In genomic region chr11:68457898-68458249, GRCh38 we compare ENCODE assay signal across 17 cellular contexts. TPM values are rescaled to one million over a fixed set of nuclear protein-coding genes. Genes with fewer than 3 reads are reported as not detected.
DNase-seq lines count a peak whose midpoint lies in the region; ATAC-seq and TF ChIP-seq lines count a peak whose summit lies in the region.
"Had no signal": no experiment of that assay in that cellular context is flagged by ENCODE, and none has a peak within 500 bp of the region (broad histone marks: within the 10 kb centered on the region; RNA-seq: fewer than 3 reads in every experiment).

No MANE protein-coding gene starts in this region.

- POLR2A ChIA-PET in CD4-positive, alpha-beta memory T cell (lab: Charles Lee; ENCODE audit: partially characterized antibody) = no interaction called here

- H3K9ac ChIP-seq in OCI-LY3 (ENCODE audit: low read length) (no peak overlapping the region), neuronal stem cell (ENCODE audit: low read depth, low read length, poor library complexity) (no peak overlapping the region)
- H3K9ac ChIP-seq: SK-N-SH had no signal

- H3K4me1 Mint-ChIP-seq in CD4-positive, alpha-beta memory T cell = peaks cover 9 to 24% (median 14%) of the 10 kb centered on the region in 4 donors
- peaks cover 11% of the 10 kb centered on the region for H3K4me1 Mint-ChIP-seq in activated T-helper 2 cell treated with anti-CD3 and anti-CD28 coated beads, Interferon-gamma antibody, Interleukin-2, Interleukin-4, amounts not matched to agents 10 μg/mL and 5 μg/mL and 100 μg/mL, durations not matched to agents 14 hours and 24 hours and 36 hours (ENCODE audit: low read depth)

- TF ChIP-seq POLR2A in uterus (IDR thresholded peaks at IDR 0.05) = no peak

- no peak overlapping the region for H3K18ac ChIP-seq in neuronal stem cell (ENCODE audit: low read length)

- TF ChIP-seq CTCF in OCI-LY3 (IDR thresholded peaks at IDR 0.05; ENCODE audit: low read depth, low read length) (no peak), uterus (IDR thresholded peaks at IDR 0.05) (no peak)

- H3K36me3 ChIP-seq in CD4-positive, alpha-beta memory T cell (ENCODE audit: insufficient read depth, low read length) = no peaks in the 10 kb centered on the region
- H3K36me3 ChIP-seq in OCI-LY3 (replicated peaks; ENCODE audit: low read depth, low read length) (peaks cover 5% of the 10 kb centered on the region), neuronal stem cell (replicated peaks in 1 of 2; ENCODE audit: control insufficient read depth in 2 of 2, insufficient read depth in 2 of 2, low read length in 2 of 2) (peaks cover 0 to 12% of the 10 kb centered on the region in 2 donors), uterus (no peaks in the 10 kb centered on the region), HAP-1 (replicated peaks) (peaks cover 4% of the 10 kb centered on the region; the same call in 1 of the 2 replicates)

- H3K4me1 ChIP-seq in CD4-positive, alpha-beta memory T cell (ENCODE audit: insufficient read depth, low read length) = peaks cover 21% of the 10 kb centered on the region
- H3K4me1 ChIP-seq in OCI-LY3 (ENCODE audit: low read length) (peaks cover 21% of the 10 kb centered on the region), neuronal stem cell (ENCODE audit: control insufficient read depth in 2 of 2, insufficient read depth in 1 of 2, low read depth in 1 of 2, low read length in 2 of 2) (peaks cover 7 to 13% of the 10 kb centered on the region in 2 donors), uterus (peaks cover 4 to 9% of the 10 kb centered on the region in 2 donors), HAP-1 (peaks cover 9% of the 10 kb centered on the region)

- no peak for DNase-seq in CD4-positive, alpha-beta memory T cell
- DNase-seq in left lobe of liver (ENCODE audit: low spot score) (peak; percentile 42), neuronal stem cell (ENCODE audit: low spot score) (no peak), uterus (no peak), hypothalamus (lab: John Stamatoyannopoulos, UW) (no peak), HAP-1 (ENCODE audit: low spot score in 2 of 2) (no peak)
- DNase-seq in activated T-helper 2 cell treated with anti-CD3 and anti-CD28 coated beads, Interferon-gamma antibody, Interleukin-2, Interleukin-4, amounts not matched to agents 10 μg/mL and 5 μg/mL and 100 μg/mL, durations not matched to agents 14 hours and 24 hours and 36 hours (ENCODE audit: low spot score) = no peak
- DNase-seq: activated CD4-positive, alpha-beta T cell treated with anti-CD3 and anti-CD28 coated beads for 48 hours; activated CD8-positive, alpha-beta memory T cell treated with anti-CD3 and anti-CD28 coated beads, Interleukin-2, amount 10 ng/mL, durations not matched to agents 7 days and 5 days; H9; IMR-90; NCI-H1417; NCI-H526 treated with DMSO at 0.1 percent for 48 hours; right cardiac atrium; SK-N-SH; stimulated activated CD8-positive, alpha-beta memory T cell treated with anti-CD3 and anti-CD28 coated beads, Interleukin-4, amount 100 ng/mL, for 48 hours had no signal

- no peaks in the 10 kb centered on the region for H3K9me3 ChIP-seq in CD4-positive, alpha-beta memory T cell (ENCODE audit: control insufficient read depth in 1 of 2, low read length in 2 of 2)
- H3K9me3 ChIP-seq in OCI-LY3 (ENCODE audit: insufficient read depth, low read length) (no peaks in the 10 kb centered on the region), neuronal stem cell (replicated peaks in 1 of 2; ENCODE audit: control insufficient read depth in 2 of 2, insufficient read depth in 1 of 2, low read depth in 1 of 2, low read length in 2 of 2) (no peaks in the 10 kb centered on the region), uterus (no peaks in the 10 kb centered on the region), HAP-1 (no peaks in the 10 kb centered on the region)
- H3K9me3 ChIP-seq: SK-N-SH had no signal

- intact Hi-C loops in CD4-positive, alpha-beta memory T cell (cut with micrococcal nuclease) = no loop called here
- intact Hi-C loops in uterus (cut with DNase I; ENCODE audit: low total_unique reads) = no loop called here
- intact Hi-C loops in activated T-helper 2 cell treated with anti-CD3 and anti-CD28 coated beads, Interferon-gamma antibody, Interleukin-2, Interleukin-4, amounts not matched to agents 10 μg/mL and 5 μg/mL and 100 μg/mL, durations not matched to agents 14 hours and 24 hours and 36 hours (cut with micrococcal nuclease) = no loop called here

- no peaks in the 10 kb centered on the region for H3K9me3 Mint-ChIP-seq in CD4-positive, alpha-beta memory T cell
- H3K9me3 Mint-ChIP-seq in activated T-helper 2 cell treated with anti-CD3 and anti-CD28 coated beads, Interferon-gamma antibody, Interleukin-2, Interleukin-4, amounts not matched to agents 10 μg/mL and 5 μg/mL and 100 μg/mL, durations not matched to agents 14 hours and 24 hours and 36 hours = no peaks in the 10 kb centered on the region
- H3K9me3 Mint-ChIP-seq: H9 had no signal

- H2BK12ac ChIP-seq in neuronal stem cell (ENCODE audit: low read length) = no peak overlapping the region

- no peak overlapping the region for H2AFZ ChIP-seq in OCI-LY3 (ENCODE audit: low read depth, low read length)
- H2AFZ ChIP-seq in neuronal stem cell (ENCODE audit: low read length) = no peak overlapping the region

- no peak overlapping the region for H4K8ac ChIP-seq in neuronal stem cell (ENCODE audit: low read depth, low read length)

- no peaks in the 10 kb centered on the region for H3K27me3 ChIP-seq in CD4-positive, alpha-beta memory T cell (ENCODE audit: insufficient read depth, low read length)
- H3K27me3 ChIP-seq in OCI-LY3 (ENCODE audit: low read depth, low read length) = peaks cover 10% of the 10 kb centered on the region
- no peaks in the 10 kb centered on the region for H3K27me3 ChIP-seq in neuronal stem cell (ENCODE audit: control insufficient read depth in 3 of 3, insufficient read depth in 3 of 3, low read depth in 1 of 3, low read length in 3 of 3)
- no peaks in the 10 kb centered on the region for H3K27me3 ChIP-seq in uterus
- H3K27me3 ChIP-seq in HAP-1 (ENCODE audit: low read depth) = no peaks in the 10 kb centered on the region

- no peak overlapping the region for H3K4me3 ChIP-seq in CD4-positive, alpha-beta memory T cell (ENCODE audit: low read length in 2 of 2)
- H3K4me3 ChIP-seq in OCI-LY3 (ENCODE audit: low read length) (peak overlapping the region; percentile 10; the same call in 1 of the 2 replicates), neuronal stem cell (ENCODE audit: low read length in 2 of 2) (no peak overlapping the region), uterus (no peak overlapping the region), HAP-1 (no peak overlapping the region)

- peaks cover 0 to 6% of the 10 kb centered on the region in 2 donors for H3K27me3 Mint-ChIP-seq in CD4-positive, alpha-beta memory T cell
- H3K27me3 Mint-ChIP-seq in activated T-helper 2 cell treated with anti-CD3 and anti-CD28 coated beads, Interferon-gamma antibody, Interleukin-2, Interleukin-4, amounts not matched to agents 10 μg/mL and 5 μg/mL and 100 μg/mL, durations not matched to agents 14 hours and 24 hours and 36 hours (ENCODE audit: low read depth) = no peaks in the 10 kb centered on the region

- no CpG with 5 or more reads among the region's 7 CpGs for WGBS in neuronal stem cell (ENCODE audit: extremely low coverage in 2 of 2, insufficient read length in 2 of 2, insufficient replicate concordance in 1 of 2), 2 donors

- H4K91ac ChIP-seq in neuronal stem cell (ENCODE audit: low read depth, low read length, poor library complexity) = no peak overlapping the region

- no peak for ATAC-seq in left lobe of liver
- ATAC-seq: activated CD8-positive, alpha-beta memory T cell treated with anti-CD3 and anti-CD28 coated beads, Interleukin-2, amount 10 ng/mL, durations not matched to agents 7 days and 5 days; right cardiac atrium had no signal

- H3K14ac ChIP-seq in neuronal stem cell (ENCODE audit: low read length) = no peak overlapping the region

- no peak overlapping the region for H2BK120ac ChIP-seq in neuronal stem cell (ENCODE audit: low read depth, low read length)

- H4K20me1 ChIP-seq in OCI-LY3 (ENCODE audit: insufficient read depth, low read length) = peaks cover 18% of the 10 kb centered on the region

- peak overlapping the region; percentile 3 for H2BK5ac ChIP-seq in neuronal stem cell (ENCODE audit: low read length)

- no peak overlapping the region for H3K23ac ChIP-seq in neuronal stem cell (ENCODE audit: low read depth, low read length, poor library complexity)

- H3K27ac ChIP-seq in CD4-positive, alpha-beta memory T cell (ENCODE audit: low read depth, low read length) = no peak overlapping the region
- H3K27ac ChIP-seq in OCI-LY3 (ENCODE audit: low read length) = no peak overlapping the region
- no peak overlapping the region for H3K27ac ChIP-seq in neuronal stem cell (replicated peaks; ENCODE audit: low read length)
- no peak overlapping the region for H3K27ac ChIP-seq in uterus

- H3K27ac Mint-ChIP-seq in CD4-positive, alpha-beta memory T cell = peak overlapping the region in 4 of 7 donors; percentile 27 to 100 (median 44)
- H3K27ac Mint-ChIP-seq in activated T-helper 2 cell treated with anti-CD3 and anti-CD28 coated beads, Interferon-gamma antibody, Interleukin-2, Interleukin-4, amounts not matched to agents 10 μg/mL and 5 μg/mL and 100 μg/mL, durations not matched to agents 14 hours and 24 hours and 36 hours = no peak overlapping the region
- H3K27ac Mint-ChIP-seq: activated CD8-positive, alpha-beta memory T cell treated with anti-CD3 and anti-CD28 coated beads, Interleukin-2, amount 10 ng/mL, durations not matched to agents 7 days and 5 days; H9 had no signal

- no peak overlapping the region for H3K4ac ChIP-seq in neuronal stem cell (ENCODE audit: low read length)

- in situ Hi-C loops in HAP-1 (cut with MboI; ENCODE audit: low sequenced_read_pairs) = no loop called here

- peaks cover 3 to 12% of the 10 kb centered on the region in 2 donors for H3K36me3 Mint-ChIP-seq in CD4-positive, alpha-beta memory T cell
- H3K36me3 Mint-ChIP-seq in activated T-helper 2 cell treated with anti-CD3 and anti-CD28 coated beads, Interferon-gamma antibody, Interleukin-2, Interleukin-4, amounts not matched to agents 10 μg/mL and 5 μg/mL and 100 μg/mL, durations not matched to agents 14 hours and 24 hours and 36 hours (ENCODE audit: low read depth) = peaks cover 11% of the 10 kb centered on the region

- peaks cover 7% of the 10 kb centered on the region for H3K79me1 ChIP-seq in neuronal stem cell (ENCODE audit: low read depth, low read length)

- H3K4me2 ChIP-seq in OCI-LY3 (ENCODE audit: low read length) = peak overlapping the region; percentile 36
- H3K4me2 ChIP-seq in neuronal stem cell (ENCODE audit: insufficient read depth, low read length, poor library complexity, severe bottlenecking) = no peak overlapping the region
- H3K4me2 ChIP-seq: SK-N-SH had no signal

- no peak overlapping the region for H2AK5ac ChIP-seq in neuronal stem cell (ENCODE audit: low read depth, low read length)

- CTCF ChIA-PET in CD4-positive, alpha-beta memory T cell (lab: Charles Lee; ENCODE audit: partially characterized antibody) = interaction anchor here (1.6 kb wide), 1 partner anchor 11 kb away, joined by 5 read pairs; no protein-coding TSS in a partner anchor

- H3K4me3 Mint-ChIP-seq in CD4-positive, alpha-beta memory T cell = peak overlapping the region in 3 of 8 donors; percentile 29 to 57 (median 43)
- no peak overlapping the region for H3K4me3 Mint-ChIP-seq in activated T-helper 2 cell treated with anti-CD3 and anti-CD28 coated beads, Interferon-gamma antibody, Interleukin-2, Interleukin-4, amounts not matched to agents 10 μg/mL and 5 μg/mL and 100 μg/mL, durations not matched to agents 14 hours and 24 hours and 36 hours (ENCODE audit: low read depth)
- H3K4me3 Mint-ChIP-seq: activated CD8-positive, alpha-beta memory T cell treated with anti-CD3 and anti-CD28 coated beads, Interleukin-2, amount 10 ng/mL, durations not matched to agents 7 days and 5 days had no signal

- no peak overlapping the region for H2BK15ac ChIP-seq in neuronal stem cell (ENCODE audit: low read length)

- peaks cover 23% of the 10 kb centered on the region for H3K79me2 ChIP-seq in OCI-LY3 (ENCODE audit: low read length)

RNA-seq across cellular contexts. Expression of gene PPP6R3, which starts 2.7 kb away (rescaled TPM):
- total RNA-seq in CD4-positive, alpha-beta memory T cell = 100 to 1,000 TPM; 142 to 147 TPM
- polyA plus RNA-seq in CD4-positive, alpha-beta memory T cell = 10 to 100 TPM; 22.2 to 51.6 TPM
- total RNA-seq in left lobe of liver = 35.1 TPM
- 55.3 TPM for polyA plus RNA-seq in neuronal stem cell (2013, experiment 1 of 2)
- 57.5 TPM for polyA plus RNA-seq in neuronal stem cell (2013, experiment 2 of 2)
- total RNA-seq in uterus = 100 to 1,000 TPM in 3 of 4 donors, 10 to 100 TPM in 1; 90.7 to 253 (median 164) TPM
- total RNA-seq in activated T-helper 2 cell treated with anti-CD3 and anti-CD28 coated beads, Interferon-gamma antibody, Interleukin-2, Interleukin-4, amounts not matched to agents 10 μg/mL and 5 μg/mL and 100 μg/mL, durations not matched to agents 14 hours and 24 hours and 36 hours = 126 and 134 TPM in 2 replicates
